In genomic region chrX:154040307-154040756, GRCh38 we compare ENCODE assay signal across 9 cellular contexts. TPM values are rescaled to one million over a fixed set of nuclear protein-coding genes. Genes with fewer than 3 reads are reported as not detected.
DNase-seq lines count a peak whose midpoint lies in the region; ATAC-seq, FAIRE-seq and TF ChIP-seq lines count a peak whose summit lies in the region.
"Had no signal": no experiment of that assay in that cellular context is flagged by ENCODE, and none has a peak within 500 bp of the region (broad histone marks: within the 10 kb centered on the region; RNA-seq: fewer than 3 reads in every experiment).

No MANE protein-coding gene starts in this region.

- no peaks in the 10 kb centered on the region for H3K27me3 Mint-ChIP-seq in astrocyte (ENCODE audit: low read depth, unreplicated experiment)

- peaks cover 0 to 56% of the 10 kb centered on the region in 2 donors for H3K4me1 ChIP-seq in right atrium auricular region
- peaks cover 23% of the 10 kb centered on the region for H3K4me1 ChIP-seq in astrocyte (ENCODE audit: insufficient read depth, low read length)
- peaks cover 40% of the 10 kb centered on the region for H3K4me1 ChIP-seq in lower lobe of right lung
- H3K4me1 ChIP-seq in vagina = peaks cover 49% of the 10 kb centered on the region

- H3K27ac ChIP-seq in right atrium auricular region (peak overlapping the region; percentile 5 to 16), astrocyte (ENCODE audit: low read depth, low read length) (peak overlapping the region; percentile 66), lower lobe of right lung (peak overlapping the region; percentile 24), vagina (peak overlapping the region; percentile 55)

- peak; percentile 100 for FAIRE-seq in astrocyte (lab: Jason Lieb, UNC)

- no peak for TF ChIP-seq POLR2A in vagina (IDR thresholded peaks at IDR 0.05)

- ATAC-seq in Right ventricle myocardium superior (ENCODE audit: poor library complexity) (no peak), lower lobe of right lung (peak; percentile 61 to 73)

- H4K20me1 ChIP-seq in astrocyte (ENCODE audit: insufficient read depth, low read length) = peaks cover 21% of the 10 kb centered on the region

- TF ChIP-seq CTCF in right atrium auricular region (IDR thresholded peaks at IDR 0.05) = no peak
- no peak for TF ChIP-seq CTCF in astrocyte (IDR thresholded peaks at IDR 0.05; ENCODE audit: insufficient read depth, low read depth, low read length)
- no peak for TF ChIP-seq CTCF in lower lobe of right lung (IDR thresholded peaks at IDR 0.05)
- TF ChIP-seq CTCF in vagina (IDR thresholded peaks at IDR 0.05) = no peak

- no peaks in the 10 kb centered on the region for H3K9me3 ChIP-seq in right atrium auricular region
- H3K9me3 ChIP-seq in astrocyte (ENCODE audit: insufficient read depth, low read depth, low read length) = no peaks in the 10 kb centered on the region
- no peaks in the 10 kb centered on the region for H3K9me3 ChIP-seq in lower lobe of right lung
- H3K9me3 ChIP-seq in vagina = no peaks in the 10 kb centered on the region

- H3K4me3 ChIP-seq in right atrium auricular region (no peak overlapping the region), astrocyte (ENCODE audit: insufficient read depth, low read depth, low read length) (no peak overlapping the region), lower lobe of right lung (no peak overlapping the region), vagina (peak overlapping the region in 1 of 2 donors; percentile 2)

- H3K9me3 Mint-ChIP-seq in astrocyte (ENCODE audit: unreplicated experiment) = no peaks in the 10 kb centered on the region

- H3K4me1 Mint-ChIP-seq in astrocyte (ENCODE audit: low read depth, unreplicated experiment) = peaks cover 29% of the 10 kb centered on the region

- H3K79me2 ChIP-seq in astrocyte (ENCODE audit: insufficient read depth, low read length) = peaks cover 44% of the 10 kb centered on the region

- peak overlapping the region; percentile 92 for H3K27ac Mint-ChIP-seq in astrocyte (ENCODE audit: unreplicated experiment)

- intact Hi-C loops in Right ventricle myocardium superior (cut with DNase I) (loop anchor here (10.0 kb wide), 1 partner anchor 54 kb away; the partner anchor contains the start of gene MECP2), lower lobe of right lung (cut with DNase I) (no loop called here), vagina (cut with DNase I) (no loop called here)

- no peak overlapping the region for H2AFZ ChIP-seq in astrocyte (ENCODE audit: low read depth, low read length)

- DNase-seq in right atrium auricular region (ENCODE audit: low spot score) (no peak), Right ventricle myocardium superior (no peak), astrocyte (ENCODE audit: low read depth) (peak; percentile 81), lower lobe of right lung (no peak), vagina (ENCODE audit: extremely low spot score in 2 of 2) (no peak), SW480 (ENCODE audit: low spot score) (no peak), NCI-H1105 (lab: John Stamatoyannopoulos, UW) (no peak), NCI-H1930 (lab: John Stamatoyannopoulos, UW) (no peak)
- DNase-seq: DMS79 had no signal

- peak overlapping the region; percentile 63 for H3K9ac ChIP-seq in astrocyte (ENCODE audit: low read length)

- peak overlapping the region; percentile 19 for H3K4me2 ChIP-seq in astrocyte (ENCODE audit: low read length)

- H3K4me3 Mint-ChIP-seq in astrocyte (ENCODE audit: unreplicated experiment) = no peak overlapping the region

- H3K36me3 ChIP-seq in right atrium auricular region = no peaks in the 10 kb centered on the region
- H3K36me3 ChIP-seq in astrocyte (ENCODE audit: insufficient read depth, low read length) = no peaks in the 10 kb centered on the region
- H3K36me3 ChIP-seq in lower lobe of right lung = no peaks in the 10 kb centered on the region
- H3K36me3 ChIP-seq in vagina = no peaks in the 10 kb centered on the region

- H3K36me3 Mint-ChIP-seq in astrocyte (ENCODE audit: low read depth, unreplicated experiment) = peaks cover 1% of the 10 kb centered on the region

- H3K27me3 ChIP-seq in right atrium auricular region = peaks cover 0 to 3% of the 10 kb centered on the region in 2 donors
- H3K27me3 ChIP-seq in astrocyte (ENCODE audit: insufficient read depth, low read length) = no peaks in the 10 kb centered on the region
- no peaks in the 10 kb centered on the region for H3K27me3 ChIP-seq in lower lobe of right lung (ENCODE audit: low read depth)
- no peaks in the 10 kb centered on the region for H3K27me3 ChIP-seq in vagina

RNA-seq across cellular contexts. Expression of gene IRAK1, which starts 20.6 kb away (rescaled TPM):
- total RNA-seq in right atrium auricular region (10 to 100 TPM; 27.5 to 37.1 TPM), Right ventricle myocardium superior (34.2 TPM), astrocyte (67.6 and 69.6 TPM in 2 replicates), lower lobe of right lung (73.1 TPM), vagina (46.7 TPM)

RNA-seq across cellular contexts. Expression of gene MECP2, which starts 57.2 kb away (rescaled TPM):
- total RNA-seq in right atrium auricular region (10 to 100 TPM; 52.7 to 69.1 TPM), Right ventricle myocardium superior (30.5 TPM), astrocyte (29.2 and 36.2 TPM in 2 replicates), lower lobe of right lung (57.6 TPM), vagina (38.5 TPM)

Comparison
In these comparisons a context has a peak if more than half of its experiments do, and no peak if none do; other contexts are left out.
1. H3K27ac ChIP-seq: peak in every context shown above with its lines; median percentile 66 in astrocyte; 55 in vagina; 24 in lower lobe of right lung; 10 in right atrium auricular region.